ENCODE assay signal across 1 cellular context in genomic region chr2:64504774-64505720, GRCh38.
TF ChIP-seq lines count a peak whose summit lies in the region.

No MANE protein-coding gene starts in this region.

TF ChIP-seq in WTC11, 78 proteins besides CTCF, POLR2A, EP300 and RAD21 (continued from another document):
- TF ChIP-seq ATF6 (CRISPR knock-in tag; IDR thresholded peaks at IDR 0.05) = no peak
- TF ChIP-seq ZNF317 (CRISPR knock-in tag; IDR thresholded peaks at IDR 0.05; ENCODE audit: borderline replicate concordance, low read depth) = no peak
- TF ChIP-seq NFYB (CRISPR knock-in tag; conservative IDR thresholded peaks at IDR 0.05; ENCODE audit: low read depth) = no peak
- no peak for TF ChIP-seq ZNF512 (CRISPR knock-in tag; IDR thresholded peaks at IDR 0.05; ENCODE audit: borderline replicate concordance)
- TF ChIP-seq SP1 (CRISPR knock-in tag; conservative IDR thresholded peaks at IDR 0.05) = no peak
- no peak for TF ChIP-seq STAT6 (CRISPR knock-in tag; conservative IDR thresholded peaks at IDR 0.05; ENCODE audit: low read depth)
- no peak for TF ChIP-seq SOX15 (CRISPR knock-in tag; IDR thresholded peaks at IDR 0.05)
- TF ChIP-seq RELA (CRISPR knock-in tag; IDR thresholded peaks at IDR 0.05; ENCODE audit: borderline replicate concordance) = no peak
- no peak for TF ChIP-seq ZNF281 (CRISPR knock-in tag; IDR thresholded peaks at IDR 0.05)
